Comparison of ENCODE assay signal across 22 cellular contexts in the genomic region with DNA sequence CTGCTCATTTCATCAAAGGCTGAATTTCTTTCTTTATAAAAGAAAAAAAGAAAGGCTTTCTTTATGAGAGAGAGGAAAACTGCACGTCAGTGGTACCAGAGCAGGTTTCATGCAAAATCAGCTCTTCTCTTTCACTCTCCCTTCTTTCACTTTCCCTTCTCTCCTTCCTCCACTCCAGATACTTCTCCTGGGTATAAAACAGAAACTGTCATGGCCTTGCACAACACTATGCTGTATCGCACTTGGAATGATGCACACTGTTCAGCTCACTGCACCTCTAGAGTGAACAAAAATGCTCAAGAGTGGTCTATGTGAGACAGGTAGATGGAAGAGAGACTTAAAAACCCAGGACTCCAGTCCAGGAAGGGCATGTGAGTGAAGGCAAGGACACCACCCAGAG.
DNase-seq lines count a peak whose midpoint lies in the region; ATAC-seq and TF ChIP-seq lines count a peak whose summit lies in the region.
"Had no signal": no experiment of that assay in that cellular context is flagged by ENCODE, and none has a peak within 500 bp of the region (broad histone marks: within the 10 kb centered on the region; RNA-seq: fewer than 3 reads in every experiment).

No MANE protein-coding gene starts in this region.

- H4K20me1 ChIP-seq in IMR-90 (ENCODE audit: insufficient read depth, low read length): peaks cover 77% of the 10 kb centered on the region
- H4K20me1 ChIP-seq: BLaER1 treated with 17β-estradiol and CSF1 and Interleukin-3, amounts not matched to agents 10 nM and 100 nM had no signal

- peaks cover 13% of the 10 kb centered on the region for H3K9me3 Mint-ChIP-seq in activated naive CD4-positive, alpha-beta T cell treated with anti-CD3 and anti-CD28 coated beads, Interleukin-2, amount 10 ng/mL, durations not matched to agents 7 days and 5 days
- peaks cover 25% of the 10 kb centered on the region for H3K9me3 Mint-ChIP-seq in glutamatergic neuron (ENCODE audit: unreplicated experiment)

- H3K4ac ChIP-seq in IMR-90 (ENCODE audit: low read depth, low read length): no peak overlapping the region

- TF ChIP-seq POLR2A in IMR-90 (IDR thresholded peaks at IDR 0.05; ENCODE audit: low read depth, low read length): no peak

- no peak overlapping the region for H2AK5ac ChIP-seq in IMR-90 (ENCODE audit: low read depth, low read length)

- WGBS in IMR-90 (ENCODE audit: extremely low coverage in 2 of 2, insufficient read length in 1 of 2), 2 experiments: no CpG with 5 or more reads among the region's 2 CpGs

- H3K9me1 ChIP-seq in IMR-90 (ENCODE audit: insufficient read depth, low read length): peaks cover 26% of the 10 kb centered on the region

- H4K5ac ChIP-seq in IMR-90 (ENCODE audit: low read depth, low read length): no peak overlapping the region

- no peak for ATAC-seq in IMR-90 (ENCODE audit: low read depth)
- ATAC-seq in HG03460 (IDR thresholded peaks at IDR 0.05; ENCODE audit: unreplicated experiment): no peak
- ATAC-seq: HepG2 had no signal

- H3K27ac ChIP-seq in IMR-90 (ENCODE audit: insufficient read depth, low read length): no peak overlapping the region
- H3K27ac ChIP-seq: A549; BLaER1 treated with 17β-estradiol and CSF1 and Interleukin-3, amounts not matched to agents 10 nM and 100 nM; pancreas; SJCRH30 had no signal

- in situ Hi-C loops in IMR-90 (cut with MboI; ENCODE audit: low sequenced_read_pairs): no loop called here

- TF ChIP-seq CTCF in IMR-90 (conservative IDR thresholded peaks at IDR 0.05; ENCODE audit: low read depth, low read length) (no peak), glutamatergic neuron (IDR thresholded peaks at IDR 0.05; ENCODE audit: partially characterized antibody, unreplicated experiment) (no peak)

- no peak for DNase-seq in activated naive CD4-positive, alpha-beta T cell treated with anti-CD3 and anti-CD28 coated beads, Interleukin-2, amount 10 ng/mL, durations not matched to agents 7 days and 5 days
- no peak for DNase-seq in activated naive CD4-positive, alpha-beta T cell treated with Interleukin-2 at 50 U/mL for 16 hours
- DNase-seq in IMR-90 (no peak), glutamatergic neuron (no peak), renal cortical epithelial cell (ENCODE audit: low read depth) (peak; percentile 16), COLO829 (ENCODE audit: low spot score) (no peak), NCI-H524 treated with DMSO at 0.1 percent for 48 hours (lab: John Stamatoyannopoulos, UW) (no peak)
- DNase-seq: activated B cell treated with CpG ODN at 0.5 μM for 24 hours; aorta; cerebellar nuclear complex; effector CD4-positive, alpha-beta T cell; mammary epithelial cell; NCI-H1417 treated with DMSO at 0.1 percent for 48 hours; NCI-H526; pancreas; SJCRH30; stimulated activated naive CD4-positive, alpha-beta T cell had no signal

- H3K14ac ChIP-seq in IMR-90 (replicated peaks; ENCODE audit: low read depth, low read length): no peak overlapping the region

- no peaks in the 10 kb centered on the region for H3K27me3 Mint-ChIP-seq in activated naive CD4-positive, alpha-beta T cell treated with anti-CD3 and anti-CD28 coated beads, Interleukin-2, amount 10 ng/mL, durations not matched to agents 7 days and 5 days
- H3K27me3 Mint-ChIP-seq in glutamatergic neuron (ENCODE audit: unreplicated experiment): peaks cover 15% of the 10 kb centered on the region
- H3K27me3 Mint-ChIP-seq: activated B cell treated with CpG ODN at 0.5 μM for 24 hours had no signal

- no peak overlapping the region for H3K4me3 Mint-ChIP-seq in activated naive CD4-positive, alpha-beta T cell treated with anti-CD3 and anti-CD28 coated beads, Interleukin-2, amount 10 ng/mL, durations not matched to agents 7 days and 5 days
- H3K4me3 Mint-ChIP-seq in glutamatergic neuron (ENCODE audit: unreplicated experiment): peak overlapping the region; percentile 53
- H3K4me3 Mint-ChIP-seq: activated B cell treated with CpG ODN at 0.5 μM for 24 hours; activated T-helper 1 cell treated with anti-CD3 and anti-CD28 coated beads, Interleukin-12 subunit alpha, Interleukin-12 subunit beta, Interleukin-2, Interleukin-4 antibody, amounts not matched to agents 30 ng/mL and 10 ng/mL and 1 ng/mL, durations not matched to agents 14 hours and 24 hours and 36 hours had no signal

- no peak overlapping the region for H3K56ac ChIP-seq in IMR-90 (ENCODE audit: extremely low read depth, insufficient read depth, low read length)

- CTCF ChIA-PET in activated naive CD4-positive, alpha-beta T cell treated with anti-CD3 and anti-CD28 coated beads, Interleukin-2, amount 10 ng/mL, durations not matched to agents 7 days and 5 days (lab: Charles Lee): interaction anchor here (0.6 to 0.7 kb wide), 2 partner anchors 46 to 240 kb away, joined by 3 read pairs; no protein-coding TSS in a partner anchor
- CTCF ChIA-PET in IMR-90 (lab: Yijun Ruan, JAX): no interaction called here

- peak overlapping the region; percentile 8 for H3K27ac Mint-ChIP-seq in activated naive CD4-positive, alpha-beta T cell treated with anti-CD3 and anti-CD28 coated beads, Interleukin-2, amount 10 ng/mL, durations not matched to agents 7 days and 5 days
- no peak overlapping the region for H3K27ac Mint-ChIP-seq in glutamatergic neuron (ENCODE audit: unreplicated experiment)
- H3K27ac Mint-ChIP-seq: activated B cell treated with CpG ODN at 0.5 μM for 24 hours; activated T-helper 1 cell treated with anti-CD3 and anti-CD28 coated beads, Interleukin-12 subunit alpha, Interleukin-12 subunit beta, Interleukin-2, Interleukin-4 antibody, amounts not matched to agents 30 ng/mL and 10 ng/mL and 1 ng/mL, durations not matched to agents 14 hours and 24 hours and 36 hours had no signal

- no peak for TF ChIP-seq RAD21 in IMR-90 (IDR thresholded peaks at IDR 0.05; ENCODE audit: low read length)

- H2AFZ ChIP-seq in IMR-90 (replicated peaks; ENCODE audit: low read length, poor library complexity): no peak overlapping the region

- dilution Hi-C loops in IMR-90 (cut with HindIII; ENCODE audit: low sequenced_read_pairs, unreplicated experiment): no loop called here

- no peak overlapping the region for H4K91ac ChIP-seq in IMR-90 (ENCODE audit: insufficient read depth, low read depth, low read length)

- POLR2A ChIA-PET in IMR-90 (lab: Charles Lee; ENCODE audit: unreplicated experiment): no interaction called here

- H3K36me3 ChIP-seq in IMR-90 (ENCODE audit: control insufficient read depth, insufficient read depth, low read length): peaks cover 14% of the 10 kb centered on the region
- H3K36me3 ChIP-seq: BLaER1 treated with 17β-estradiol and CSF1 and Interleukin-3, amounts not matched to agents 10 nM and 100 nM; pancreas; SJCRH30 had no signal

- no peak overlapping the region for H2BK5ac ChIP-seq in IMR-90 (ENCODE audit: low read depth, low read length, poor library complexity, severe bottlenecking)

- intact Hi-C loops in IMR-90 (cut with micrococcal nuclease): no loop called here

- H3K79me1 ChIP-seq in IMR-90 (ENCODE audit: low read depth in 1 of 2, low read length in 2 of 2): peaks cover 43 to 77% of the 10 kb centered on the region in 2 experiments

- H4K8ac ChIP-seq in IMR-90 (ENCODE audit: low read depth in 2 of 2, low read length in 2 of 2): no peak overlapping the region; a peak in 1 of 4 replicates

- no peak overlapping the region for H2AK9ac ChIP-seq in IMR-90 (replicated peaks; ENCODE audit: low read depth, low read length, poor library complexity)

- no peak overlapping the region for H2BK15ac ChIP-seq in IMR-90 (ENCODE audit: low read depth, low read length)

- no peaks in the 10 kb centered on the region for H3K27me3 ChIP-seq in IMR-90 (ENCODE audit: control insufficient read depth, insufficient read depth, low read length)
- H3K27me3 ChIP-seq: BLaER1 treated with 17β-estradiol and CSF1 and Interleukin-3, amounts not matched to agents 10 nM and 100 nM; pancreas; SJCRH30 had no signal

- H3K18ac ChIP-seq in IMR-90 (ENCODE audit: low read depth, low read length): no peak overlapping the region

- H3K36me3 Mint-ChIP-seq in activated naive CD4-positive, alpha-beta T cell treated with anti-CD3 and anti-CD28 coated beads, Interleukin-2, amount 10 ng/mL, durations not matched to agents 7 days and 5 days: peaks cover 62% of the 10 kb centered on the region
- no peaks in the 10 kb centered on the region for H3K36me3 Mint-ChIP-seq in glutamatergic neuron (ENCODE audit: unreplicated experiment)

- H3K4me2 ChIP-seq in IMR-90 (ENCODE audit: low read depth, low read length): no peak overlapping the region
- H3K4me2 ChIP-seq: A549; BLaER1 treated with 17β-estradiol and CSF1 and Interleukin-3, amounts not matched to agents 10 nM and 100 nM had no signal

- BruUV-seq in IMR-90 (replicated peaks; lab: Mats Ljungman, UMichigan): no TSS peak

- no peak overlapping the region for H2BK120ac ChIP-seq in IMR-90 (ENCODE audit: low read depth, low read length)

- H3K9me3 ChIP-seq in IMR-90 (ENCODE audit: control insufficient read depth, insufficient read depth, low read length): no peaks in the 10 kb centered on the region
- H3K9me3 ChIP-seq: A549, pancreas, SJCRH30 had no signal

- H3K23ac ChIP-seq in IMR-90 (ENCODE audit: low read depth, low read length): no peak overlapping the region

- H3K4me3 ChIP-seq in IMR-90 (ENCODE audit: insufficient read depth, low read depth, low read length): no peak overlapping the region
- H3K4me3 ChIP-seq: A549; BLaER1 treated with 17β-estradiol and CSF1 and Interleukin-3, amounts not matched to agents 10 nM and 100 nM; pancreas; SJCRH30 had no signal

- H3K4me1 ChIP-seq in IMR-90 (ENCODE audit: control insufficient read depth, insufficient read depth, low read length): peaks cover 2% of the 10 kb centered on the region; the same call in 1 of the 2 replicates
- H3K4me1 ChIP-seq: SJCRH30 had no signal

- H3K4me1 Mint-ChIP-seq in activated naive CD4-positive, alpha-beta T cell treated with anti-CD3 and anti-CD28 coated beads, Interleukin-2, amount 10 ng/mL, durations not matched to agents 7 days and 5 days: peaks cover 42% of the 10 kb centered on the region
- H3K4me1 Mint-ChIP-seq in glutamatergic neuron (ENCODE audit: low read depth, unreplicated experiment): peaks cover 65% of the 10 kb centered on the region

- no peak overlapping the region for H3K9ac ChIP-seq in IMR-90 (ENCODE audit: low read depth, low read length)
- H3K9ac ChIP-seq: BLaER1 treated with 17β-estradiol and CSF1 and Interleukin-3, amounts not matched to agents 10 nM and 100 nM had no signal

- no peak overlapping the region for H2BK20ac ChIP-seq in IMR-90 (ENCODE audit: low read depth, low read length)

TF ChIP-seq in IMR-90, 13 proteins besides CTCF, POLR2A, EP300 and RAD21:
- no peak for TF ChIP-seq SMC3 (IDR thresholded peaks at IDR 0.05; ENCODE audit: low read depth, low read length)
- TF ChIP-seq CEBPB (IDR thresholded peaks at IDR 0.05; ENCODE audit: low read depth, low read length): peak; percentile 49; the same call in 1 of the 2 replicates
- no peak for TF ChIP-seq CHD1 (IDR thresholded peaks at IDR 0.05; ENCODE audit: low read depth, low read length)
TF ChIP-seq in IMR-90: peak in this region for 1.
